13 cellular contexts compared by ENCODE assay signal in the genomic region with DNA sequence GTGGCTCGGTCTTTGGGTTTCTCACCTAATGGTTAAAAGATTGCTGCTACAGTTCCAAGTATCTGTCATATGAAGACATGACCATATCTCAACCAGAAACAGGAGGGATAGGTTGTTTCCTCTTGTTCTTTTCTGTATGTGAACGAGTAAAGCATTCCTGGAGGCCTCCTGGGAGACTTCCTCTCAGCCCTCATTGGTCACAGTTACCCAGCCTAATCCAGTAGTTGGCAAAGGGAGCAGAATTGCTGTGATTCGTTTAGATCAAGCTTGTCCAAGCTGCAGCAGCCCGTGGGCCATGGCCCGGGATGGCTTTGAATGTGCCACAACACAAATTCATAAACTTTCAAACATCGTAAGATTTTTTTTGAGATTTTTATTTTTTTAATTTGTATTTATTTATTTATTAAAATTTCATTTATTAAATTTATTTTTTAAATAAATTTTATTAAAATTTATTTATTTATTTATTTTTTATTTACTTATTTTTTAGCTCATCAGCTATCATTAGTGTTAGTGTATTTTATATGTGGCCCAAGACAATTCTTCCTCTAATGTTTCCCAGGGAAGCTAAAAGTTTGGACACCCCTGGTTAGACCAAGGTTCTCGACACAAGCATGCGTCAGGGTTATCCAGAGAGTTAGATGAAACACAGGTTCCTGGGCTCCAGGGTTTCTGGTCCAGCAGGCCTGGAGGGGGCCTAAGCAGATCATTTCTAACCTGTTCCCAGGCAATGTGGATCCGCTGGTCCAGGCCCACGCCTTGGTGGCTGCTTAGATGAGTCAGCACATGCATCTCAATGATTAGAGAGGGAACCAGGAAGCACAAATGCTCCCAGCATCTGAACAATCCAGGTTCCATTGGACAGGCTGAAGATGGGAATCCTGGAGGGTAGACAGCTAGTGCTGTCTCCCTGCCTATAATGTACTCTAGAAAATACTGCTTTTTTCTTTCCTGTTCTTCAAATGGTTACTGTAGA. TPM values are rescaled to one million over a fixed set of nuclear protein-coding genes. Genes with fewer than 3 reads are reported as not detected.
DNase-seq lines count a peak whose midpoint lies in the region; ATAC-seq and TF ChIP-seq lines count a peak whose summit lies in the region.
"Had no signal": no experiment of that assay in that cellular context is flagged by ENCODE, and none has a peak within 500 bp of the region (broad histone marks: within the 10 kb centered on the region; RNA-seq: fewer than 3 reads in every experiment).

No MANE protein-coding gene starts in this region.

- peaks cover 34% of the 10 kb centered on the region for H3K4me1 ChIP-seq in A673 (ENCODE audit: insufficient read depth, low read length, poor library complexity, severe bottlenecking)

- CTCF ChIA-PET in A673 (lab: Charles Lee) = no interaction called here
- CTCF ChIA-PET in activated CD4-positive, alpha-beta memory T cell treated with anti-CD3 and anti-CD28 coated beads, Interleukin-2, amount 10 ng/mL, durations not matched to agents 7 days and 5 days (lab: Charles Lee) = interaction anchor here (0.7 to 1.2 kb wide), 2 partner anchors 9 to 13 kb away, joined by 3 read pairs; no protein-coding TSS in a partner anchor
- CTCF ChIA-PET in T-cell (lab: Charles Lee) = no interaction called here

- H3K27ac ChIP-seq in A673 (ENCODE audit: low read depth, low read length, poor library complexity, severe bottlenecking) = peak overlapping the region; percentile 75

- POLR2A ChIA-PET in A673 (lab: Charles Lee; ENCODE audit: low non-redundant PET) (no interaction called here), T-cell (lab: Charles Lee) (interaction anchor here in 1 of 2 donors (0.7 kb wide), 1 partner anchor 23 kb away, joined by 3 read pairs; no protein-coding TSS in a partner anchor)
- POLR2A ChIA-PET in activated CD4-positive, alpha-beta memory T cell treated with anti-CD3 and anti-CD28 coated beads, Interleukin-2, amount 10 ng/mL, durations not matched to agents 7 days and 5 days (lab: Charles Lee) = no interaction called here

- no peaks in the 10 kb centered on the region for H3K27me3 ChIP-seq in A673 (replicated peaks; ENCODE audit: insufficient read depth, low read depth, low read length, poor library complexity)

- peak overlapping the region; percentile 42 for H3K27ac Mint-ChIP-seq in activated CD4-positive, alpha-beta memory T cell treated with anti-CD3 and anti-CD28 coated beads, Interleukin-2, amount 10 ng/mL, durations not matched to agents 7 days and 5 days
- peak overlapping the region; percentile 66 for H3K27ac Mint-ChIP-seq in glutamatergic neuron (ENCODE audit: unreplicated experiment)
- peak overlapping the region in 1 of 2 donors; percentile 66 for H3K27ac Mint-ChIP-seq in T-cell

- no peak overlapping the region for H3K4me3 Mint-ChIP-seq in activated CD4-positive, alpha-beta memory T cell treated with anti-CD3 and anti-CD28 coated beads, Interleukin-2, amount 10 ng/mL, durations not matched to agents 7 days and 5 days
- no peak overlapping the region for H3K4me3 Mint-ChIP-seq in glutamatergic neuron (ENCODE audit: unreplicated experiment)
- H3K4me3 Mint-ChIP-seq in T-cell = no peak overlapping the region
- H3K4me3 Mint-ChIP-seq: natural killer cell treated with Interleukin-12 subunit alpha and Interleukin-12 subunit beta and Interleukin-15 and Interleukin-18, amount 100 ng/mL, for 72 hours had no signal

- no peak for TF ChIP-seq CTCF in A673 (conservative IDR thresholded peaks at IDR 0.05; ENCODE audit: low read depth, low read length)
- no peak for TF ChIP-seq CTCF in glutamatergic neuron (IDR thresholded peaks at IDR 0.05; ENCODE audit: partially characterized antibody, unreplicated experiment)

- intact Hi-C loops in A673 (cut with micrococcal nuclease; ENCODE audit: unreplicated experiment) = loop anchor here (5.0 kb wide), 1 partner anchor 321 kb away; no protein-coding TSS in a partner anchor

- no peak for ATAC-seq in HG03469 (IDR thresholded peaks at IDR 0.05; ENCODE audit: unreplicated experiment)
- no peak for ATAC-seq in T-cell (replicated peaks in 1 of 4)
- ATAC-seq: natural killer cell treated with Interleukin-12 subunit alpha and Interleukin-12 subunit beta and Interleukin-15 and Interleukin-18, amount 100 ng/mL, for 72 hours; SK-N-SH treated with all-trans-retinoic acid at 6 μM for 48 hours had no signal

- H3K27me3 Mint-ChIP-seq in activated CD4-positive, alpha-beta memory T cell treated with anti-CD3 and anti-CD28 coated beads, Interleukin-2, amount 10 ng/mL, durations not matched to agents 7 days and 5 days = no peaks in the 10 kb centered on the region
- H3K27me3 Mint-ChIP-seq in glutamatergic neuron (ENCODE audit: unreplicated experiment) (no peaks in the 10 kb centered on the region), T-cell (no peaks in the 10 kb centered on the region)
- H3K27me3 Mint-ChIP-seq: natural killer cell treated with Interleukin-12 subunit alpha and Interleukin-12 subunit beta and Interleukin-15 and Interleukin-18, amount 100 ng/mL, for 72 hours had no signal

- H3K4me3 ChIP-seq in A673 (ENCODE audit: low read depth, low read length, poor library complexity, severe bottlenecking) = no peak overlapping the region

- H3K9me3 ChIP-seq in A673 (ENCODE audit: low read depth, low read length, poor library complexity, severe bottlenecking) = peaks cover 5% of the 10 kb centered on the region

- H3K4me1 Mint-ChIP-seq in activated CD4-positive, alpha-beta memory T cell treated with anti-CD3 and anti-CD28 coated beads, Interleukin-2, amount 10 ng/mL, durations not matched to agents 7 days and 5 days = peaks cover 3% of the 10 kb centered on the region
- peaks cover 4% of the 10 kb centered on the region for H3K4me1 Mint-ChIP-seq in glutamatergic neuron (ENCODE audit: low read depth, unreplicated experiment)
- peaks cover 0 to 8% (median 4%) of the 10 kb centered on the region in 3 donors for H3K4me1 Mint-ChIP-seq in T-cell

- no TSS peak for BruUV-seq in A673 (replicated peaks; lab: Mats Ljungman, UMichigan)

- H3K36me3 ChIP-seq in A673 (ENCODE audit: insufficient read depth, low read length, poor library complexity, severe bottlenecking) = peaks cover 62% of the 10 kb centered on the region

- no peaks in the 10 kb centered on the region for H3K9me3 Mint-ChIP-seq in activated CD4-positive, alpha-beta memory T cell treated with anti-CD3 and anti-CD28 coated beads, Interleukin-2, amount 10 ng/mL, durations not matched to agents 7 days and 5 days
- H3K9me3 Mint-ChIP-seq in glutamatergic neuron (ENCODE audit: unreplicated experiment) (no peaks in the 10 kb centered on the region), T-cell (no peaks in the 10 kb centered on the region)
- H3K9me3 Mint-ChIP-seq: natural killer cell treated with Interleukin-12 subunit alpha and Interleukin-12 subunit beta and Interleukin-15 and Interleukin-18, amount 100 ng/mL, for 72 hours had no signal

- H3K36me3 Mint-ChIP-seq in activated CD4-positive, alpha-beta memory T cell treated with anti-CD3 and anti-CD28 coated beads, Interleukin-2, amount 10 ng/mL, durations not matched to agents 7 days and 5 days (ENCODE audit: low read depth) = peaks cover 67% of the 10 kb centered on the region
- H3K36me3 Mint-ChIP-seq in glutamatergic neuron (ENCODE audit: unreplicated experiment) (no peaks in the 10 kb centered on the region), T-cell (peaks cover 51% of the 10 kb centered on the region)

- DNase-seq in A673 (ENCODE audit: low spot score) (peak; percentile 54), H4 (ENCODE audit: low spot score) (peak; percentile 28), glutamatergic neuron (no peak), cortex of kidney (lab: John Stamatoyannopoulos, UW) (no peak), T-cell (no peak)
- DNase-seq in activated CD4-positive, alpha-beta memory T cell treated with anti-CD3 and anti-CD28 coated beads, Interleukin-2, amount 10 ng/mL, durations not matched to agents 7 days and 5 days = no peak
- no peak for DNase-seq in stimulated activated naive CD4-positive, alpha-beta T cell treated with Interleukin-2 at 50 U/mL for 16 hours (lab: John Stamatoyannopoulos, UW)
- DNase-seq: DND-41, foreskin melanocyte, NCI-H187 treated with DMSO at 0.1 percent for 48 hours had no signal

RNA-seq across cellular contexts. Expression of a gene that starts 25.6 kb away (rescaled TPM):
- total RNA-seq in A673 (2021) = 189 and 207 TPM in 2 replicates
- total RNA-seq in H4 (2014; rRNA removed; shearing (Covaris generic)) = 89.4 and 125 TPM in 2 replicates
- total RNA-seq in activated CD4-positive, alpha-beta memory T cell treated with anti-CD3 and anti-CD28 coated beads, Interleukin-2, amount 10 ng/mL, durations not matched to agents 7 days and 5 days = 10 to 100 TPM; 89.5 to 95.1 TPM
- total RNA-seq in glutamatergic neuron (ENCODE audit: unreplicated experiment) = 76.0 TPM
- 10 to 100 TPM; 35.5 to 48.6 (median 43.7) TPM for total RNA-seq in T-cell

RNA-seq across cellular contexts. Expression of a gene that starts 25.9 kb away (rescaled TPM):
- 133 and 137 TPM in 2 replicates for total RNA-seq in A673 (2021)
- 107 and 137 TPM in 2 replicates for total RNA-seq in H4 (2014; rRNA removed; shearing (Covaris generic))
- 10 to 100 TPM; 91.6 to 91.7 TPM for total RNA-seq in activated CD4-positive, alpha-beta memory T cell treated with anti-CD3 and anti-CD28 coated beads, Interleukin-2, amount 10 ng/mL, durations not matched to agents 7 days and 5 days
- total RNA-seq in glutamatergic neuron (ENCODE audit: unreplicated experiment) = 53.5 TPM
- total RNA-seq in T-cell = 10 to 100 TPM; 32.1 to 54.0 (median 50.3) TPM

Comparison
In these comparisons a context has a peak if more than half of its experiments do, and no peak if none do; other contexts are left out.
1. DNase-seq: peak in A673 (single experiment) and H4 (single experiment); none in activated CD4-positive, alpha-beta memory T cell treated with anti-CD3 and anti-CD28 coated beads, Interleukin-2, amount 10 ng/mL, durations not matched to agents 7 days and 5 days (single experiment), glutamatergic neuron (single experiment), stimulated activated naive CD4-positive, alpha-beta T cell treated with Interleukin-2 at 50 U/mL for 16 hours (single experiment), cortex of kidney (single experiment) and T-cell (0 of 34).